18 cellular contexts compared by ENCODE assay signal in genomic region chr7:40916811-40917210, GRCh38.
"Had no signal": no experiment of that assay in that cellular context is flagged by ENCODE, and none has a peak within 500 bp of the region (broad histone marks: within the 10 kb centered on the region; RNA-seq: fewer than 3 reads in every experiment).

No MANE protein-coding gene starts in this region.

- H3K9me3 Mint-ChIP-seq: stimulated activated memory B cell treated with anti-CD40 and anti-IgM and Interleukin-4, amounts not matched to agents 10 μg/mL and 1 μg/mL and 100 μg/mL, for 72 hours; stimulated activated naive CD8-positive, alpha-beta T cell treated with anti-CD3 and anti-CD28 coated beads, Interleukin-15, Interleukin-2, amounts not matched to agents 100 ng/mL and 50 ng/mL, for 24 hours had no signal

- H3K27me3 Mint-ChIP-seq: stimulated activated memory B cell treated with anti-CD40 and anti-IgM and Interleukin-4, amounts not matched to agents 10 μg/mL and 1 μg/mL and 100 μg/mL, for 72 hours; stimulated activated naive CD8-positive, alpha-beta T cell treated with anti-CD3 and anti-CD28 coated beads, Interleukin-15, Interleukin-2, amounts not matched to agents 100 ng/mL and 50 ng/mL, for 24 hours had no signal

- H3K27ac ChIP-seq: dorsolateral prefrontal cortex, gastroesophageal sphincter, neutrophil, right atrium auricular region, sigmoid colon, tibial artery had no signal

- ATAC-seq: gastroesophageal sphincter; mucosa of descending colon; naive thymus-derived CD8-positive, alpha-beta T cell; stimulated activated memory B cell treated with anti-CD40 and anti-IgM and Interleukin-4, amounts not matched to agents 10 μg/mL and 1 μg/mL and 100 μg/mL, for 72 hours had no signal

- H3K4me3 ChIP-seq: dorsolateral prefrontal cortex, gastroesophageal sphincter, mucosa of descending colon, right atrium auricular region, sigmoid colon, tibial artery had no signal

- DNase-seq: central memory CD4-positive, alpha-beta T cell; cortex of kidney; dorsolateral prefrontal cortex; effector CD8-positive, alpha-beta T cell; glutamatergic neuron; immature natural killer cell; kidney; mucosa of descending colon; naive thymus-derived CD8-positive, alpha-beta T cell; sigmoid colon; small intestine; stimulated activated CD4-positive, alpha-beta T cell treated with anti-CD3 and anti-CD28 coated beads, Interleukin-4, amount 100 ng/mL, for 1 hour; tibial artery had no signal

- H3K27me3 ChIP-seq: dorsolateral prefrontal cortex, gastroesophageal sphincter, neutrophil, right atrium auricular region, sigmoid colon, tibial artery had no signal

- H3K36me3 ChIP-seq: gastroesophageal sphincter, neutrophil, right atrium auricular region, sigmoid colon, tibial artery had no signal

- H3K4me1 Mint-ChIP-seq: immature natural killer cell; naive thymus-derived CD8-positive, alpha-beta T cell; stimulated activated memory B cell treated with anti-CD40 and anti-IgM and Interleukin-4, amounts not matched to agents 10 μg/mL and 1 μg/mL and 100 μg/mL, for 72 hours had no signal

- H3K36me3 Mint-ChIP-seq: immature natural killer cell; naive thymus-derived CD8-positive, alpha-beta T cell; stimulated activated memory B cell treated with anti-CD40 and anti-IgM and Interleukin-4, amounts not matched to agents 10 μg/mL and 1 μg/mL and 100 μg/mL, for 72 hours had no signal

- H3K4me3 Mint-ChIP-seq: immature natural killer cell; naive thymus-derived CD8-positive, alpha-beta T cell; stimulated activated memory B cell treated with anti-CD40 and anti-IgM and Interleukin-4, amounts not matched to agents 10 μg/mL and 1 μg/mL and 100 μg/mL, for 72 hours; stimulated activated naive CD8-positive, alpha-beta T cell treated with anti-CD3 and anti-CD28 coated beads, Interleukin-15, Interleukin-2, amounts not matched to agents 100 ng/mL and 50 ng/mL, for 24 hours had no signal

- H3K27ac Mint-ChIP-seq: immature natural killer cell; naive thymus-derived CD8-positive, alpha-beta T cell; stimulated activated memory B cell treated with anti-CD40 and anti-IgM and Interleukin-4, amounts not matched to agents 10 μg/mL and 1 μg/mL and 100 μg/mL, for 72 hours; stimulated activated naive CD8-positive, alpha-beta T cell treated with anti-CD3 and anti-CD28 coated beads, Interleukin-15, Interleukin-2, amounts not matched to agents 100 ng/mL and 50 ng/mL, for 24 hours had no signal

- H3K4me1 ChIP-seq: right atrium auricular region had no signal

- H3K9me3 ChIP-seq: gastroesophageal sphincter, mucosa of descending colon, neutrophil, right atrium auricular region, sigmoid colon, tibial artery had no signal
